Comparison of ENCODE assay signal across 1 cellular context in the genomic region with DNA sequence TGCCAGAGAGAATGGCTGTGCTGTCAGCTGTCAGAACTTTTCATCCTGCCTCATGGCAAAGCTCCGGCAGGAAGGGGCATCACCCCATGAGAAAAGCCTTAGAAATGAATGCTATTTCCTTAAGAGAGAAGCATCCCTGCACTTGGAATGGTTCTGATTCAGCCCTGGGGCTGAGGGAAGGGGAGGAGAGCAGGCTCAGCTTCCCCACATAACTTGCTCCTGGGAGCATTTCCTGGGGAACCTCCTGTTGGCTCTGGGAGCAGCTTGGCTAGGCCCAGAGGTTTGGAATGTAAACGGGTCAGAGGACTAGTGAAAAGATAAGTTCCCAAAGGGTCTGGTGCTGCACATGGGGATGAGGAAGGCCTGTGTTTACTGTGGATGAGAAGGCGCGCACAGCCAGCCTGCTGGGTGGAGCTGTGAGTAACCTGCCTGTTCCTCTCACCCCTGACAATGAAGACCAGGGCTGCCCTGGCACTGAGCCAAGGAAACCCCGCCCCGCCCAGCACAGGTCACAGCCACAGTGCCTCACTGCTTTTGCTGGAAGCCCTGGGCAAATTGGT.
TF ChIP-seq lines count a peak whose summit lies in the region.

No MANE protein-coding gene starts in this region.

TF ChIP-seq in SK-N-SH treated with all-trans-retinoic acid at 6 μM for 48 hours, 23 proteins besides CTCF, POLR2A, EP300 and RAD21 (continued from another document):
- TF ChIP-seq PPARA (CRISPR knock-in tag; IDR thresholded peaks at IDR 0.05; ENCODE audit: borderline replicate concordance): no peak
